Comparison of ENCODE assay signal across 13 cellular contexts in the genomic region with DNA sequence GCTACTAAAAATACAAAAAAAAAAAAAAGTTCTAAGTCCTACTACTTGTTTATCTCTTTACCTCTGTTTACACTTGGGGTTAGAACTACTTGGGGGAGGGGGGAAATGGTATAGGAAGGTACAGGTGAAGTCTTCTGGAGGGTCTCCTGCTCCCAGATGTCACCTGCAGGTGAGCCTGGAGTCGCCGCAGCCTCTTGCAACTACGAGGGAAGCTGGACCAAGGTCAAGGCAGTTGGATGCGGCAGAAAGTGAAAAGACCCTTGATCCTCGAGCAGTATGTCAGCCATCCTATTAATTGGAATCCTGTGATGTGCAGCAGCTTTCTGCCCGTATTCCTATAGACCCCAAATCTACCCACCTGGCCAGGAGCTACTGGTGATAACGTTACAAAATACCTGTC. TPM values are rescaled to one million over a fixed set of nuclear protein-coding genes. Genes with fewer than 3 reads are reported as not detected.
DNase-seq lines count a peak whose midpoint lies in the region; ATAC-seq and TF ChIP-seq lines count a peak whose summit lies in the region.
"Had no signal": no experiment of that assay in that cellular context is flagged by ENCODE, and none has a peak within 500 bp of the region (broad histone marks: within the 10 kb centered on the region; RNA-seq: fewer than 3 reads in every experiment).

No MANE protein-coding gene starts in this region.

- ATAC-seq in activated T-cell treated with anti-CD3 and anti-CD28 coated beads, Interleukin-2, amount 50 U/mL, for 4 hours = no peak
- no peak for ATAC-seq in central memory CD8-positive, alpha-beta T cell (replicated peaks; ENCODE audit: extremely low read depth, poor library complexity, severe bottlenecking)
- no peak for ATAC-seq in sciatic nerve

- intact Hi-C loops in sciatic nerve (cut with DNase I) = no loop called here

- H3K27me3 Mint-ChIP-seq in activated T-cell treated with anti-CD3 and anti-CD28 coated beads, Interleukin-2, amount 50 U/mL, for 24 hours = no peaks in the 10 kb centered on the region
- no peaks in the 10 kb centered on the region for H3K27me3 Mint-ChIP-seq in activated T-cell treated with anti-CD3 and anti-CD28 coated beads, Interleukin-2, amount 50 U/mL, for 4 hours (ENCODE audit: low read depth)
- H3K27me3 Mint-ChIP-seq in IgD-negative memory B cell = no peaks in the 10 kb centered on the region
- no peaks in the 10 kb centered on the region for H3K27me3 Mint-ChIP-seq in central memory CD8-positive, alpha-beta T cell

- peaks cover 64% of the 10 kb centered on the region for H3K36me3 Mint-ChIP-seq in activated T-cell treated with anti-CD3 and anti-CD28 coated beads, Interleukin-2, amount 50 U/mL, for 24 hours (ENCODE audit: low read depth)
- peaks cover 13% of the 10 kb centered on the region for H3K36me3 Mint-ChIP-seq in activated T-cell treated with anti-CD3 and anti-CD28 coated beads, Interleukin-2, amount 50 U/mL, for 4 hours (ENCODE audit: insufficient read depth)
- peaks cover 4% of the 10 kb centered on the region for H3K36me3 Mint-ChIP-seq in IgD-negative memory B cell
- peaks cover 24% of the 10 kb centered on the region for H3K36me3 Mint-ChIP-seq in central memory CD8-positive, alpha-beta T cell (ENCODE audit: insufficient read depth)

- no peak for DNase-seq in activated T-cell treated with anti-CD3 and anti-CD28 coated beads, Interleukin-2, amount 50 U/mL, for 24 hours
- no peak for DNase-seq in activated T-cell treated with anti-CD3 and anti-CD28 coated beads, Interleukin-2, amount 50 U/mL, for 4 hours
- no peak for DNase-seq in central memory CD8-positive, alpha-beta T cell (ENCODE audit: low spot score in 2 of 2)
- DNase-seq in sciatic nerve (ENCODE audit: low spot score) (peak; percentile 21), GM10266 (ENCODE audit: extremely low spot score) (no peak), NCI-H510A treated with DMSO at 0.1 percent for 48 hours (lab: John Stamatoyannopoulos, UW) (no peak), germinal center (ENCODE audit: low spot score) (no peak)
- DNase-seq: cortex of kidney, erythroblast, midbrain, NCI-H2227 treated with DMSO at 0.1 percent for 48 hours, SHP77 had no signal

- peak overlapping the region; percentile 71 for H3K27ac Mint-ChIP-seq in activated T-cell treated with anti-CD3 and anti-CD28 coated beads, Interleukin-2, amount 50 U/mL, for 24 hours
- H3K27ac Mint-ChIP-seq in IgD-negative memory B cell = peak overlapping the region; percentile 46 to 93 (median 73)
- H3K27ac Mint-ChIP-seq in central memory CD8-positive, alpha-beta T cell (ENCODE audit: low read depth) = peak overlapping the region; percentile 22

- no peak overlapping the region for H3K4me3 Mint-ChIP-seq in activated T-cell treated with anti-CD3 and anti-CD28 coated beads, Interleukin-2, amount 50 U/mL, for 24 hours
- H3K4me3 Mint-ChIP-seq in activated T-cell treated with anti-CD3 and anti-CD28 coated beads, Interleukin-2, amount 50 U/mL, for 4 hours = no peak overlapping the region
- H3K4me3 Mint-ChIP-seq in IgD-negative memory B cell = peak overlapping the region in 1 of 4 donors; percentile 36
- H3K4me3 Mint-ChIP-seq in central memory CD8-positive, alpha-beta T cell = no peak overlapping the region

- no peak for TF ChIP-seq CTCF in GM10266 (IDR thresholded peaks at IDR 0.05; ENCODE audit: control insufficient read depth, insufficient read depth, low read depth, missing control alignments)

- H3K9me3 Mint-ChIP-seq in activated T-cell treated with anti-CD3 and anti-CD28 coated beads, Interleukin-2, amount 50 U/mL, for 24 hours = no peaks in the 10 kb centered on the region
- no peaks in the 10 kb centered on the region for H3K9me3 Mint-ChIP-seq in activated T-cell treated with anti-CD3 and anti-CD28 coated beads, Interleukin-2, amount 50 U/mL, for 4 hours
- no peaks in the 10 kb centered on the region for H3K9me3 Mint-ChIP-seq in IgD-negative memory B cell
- H3K9me3 Mint-ChIP-seq in central memory CD8-positive, alpha-beta T cell = no peaks in the 10 kb centered on the region

- H3K4me1 Mint-ChIP-seq in activated T-cell treated with anti-CD3 and anti-CD28 coated beads, Interleukin-2, amount 50 U/mL, for 24 hours (ENCODE audit: low read depth) = peaks cover 84% of the 10 kb centered on the region
- H3K4me1 Mint-ChIP-seq in activated T-cell treated with anti-CD3 and anti-CD28 coated beads, Interleukin-2, amount 50 U/mL, for 4 hours (ENCODE audit: low read depth) = peaks cover 54% of the 10 kb centered on the region
- H3K4me1 Mint-ChIP-seq in IgD-negative memory B cell = peaks cover 45 to 51% (median 47%) of the 10 kb centered on the region in 3 donors
- peaks cover 70% of the 10 kb centered on the region for H3K4me1 Mint-ChIP-seq in central memory CD8-positive, alpha-beta T cell

RNA-seq across cellular contexts. Expression of a gene that starts 33.0 kb away (rescaled TPM):
- total RNA-seq in activated T-cell treated with anti-CD3 and anti-CD28 coated beads, Interleukin-2, amount 50 U/mL, for 4 hours = 10 to 100 TPM; 64.2 to 75.7 (median 70.0) TPM
- 20.2 TPM for polyA plus RNA-seq in IgD-negative memory B cell
- total RNA-seq in sciatic nerve = 54.4 TPM

Comparison
In these comparisons a context has a peak if more than half of its experiments do, and no peak if none do; other contexts are left out.
1. H3K27ac Mint-ChIP-seq: peak in every context shown above with its lines; median percentile 73 in IgD-negative memory B cell; 71 in activated T-cell treated with anti-CD3 and anti-CD28 coated beads, Interleukin-2, amount 50 U/mL, for 24 hours; 22 in central memory CD8-positive, alpha-beta T cell.